Comparison of ENCODE assay signal across 1 cellular context in the genomic region with DNA sequence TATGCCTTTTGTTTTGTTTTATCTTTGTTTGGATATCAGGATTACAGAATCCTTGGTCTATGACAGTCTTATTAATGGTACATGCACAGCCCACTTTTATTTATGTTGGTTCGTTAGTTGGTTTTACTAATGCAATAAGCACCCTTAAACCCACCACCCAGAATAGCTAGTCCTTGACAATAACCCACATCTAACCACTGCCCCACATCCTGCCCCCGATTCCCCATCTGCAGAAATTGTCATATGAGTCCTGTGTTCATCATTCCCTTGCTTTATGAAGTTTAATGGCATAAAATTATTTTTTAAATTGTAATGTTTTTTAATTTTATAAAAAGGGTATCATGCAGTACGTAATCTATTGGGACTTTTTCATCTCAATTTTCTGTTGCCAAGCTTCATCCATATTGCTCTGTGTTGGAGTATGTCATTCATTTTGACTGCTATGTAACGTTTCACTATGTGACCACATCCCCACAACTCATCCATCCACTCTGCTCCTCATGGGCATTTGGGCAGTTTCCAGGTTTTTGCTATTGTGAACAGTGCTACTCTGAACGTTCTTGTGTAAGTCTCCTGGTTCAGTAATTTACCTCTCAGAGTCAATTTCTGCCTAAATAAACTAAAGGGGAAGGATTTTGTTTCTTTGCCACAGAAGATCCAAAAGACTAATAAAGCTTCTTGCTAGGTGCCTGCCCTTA.
TF ChIP-seq lines count a peak whose summit lies in the region.

No MANE protein-coding gene starts in this region.

TF ChIP-seq in IMR-90, 13 proteins besides CTCF, POLR2A, EP300 and RAD21 (continued from another document):
- TF ChIP-seq, protein P1, sequence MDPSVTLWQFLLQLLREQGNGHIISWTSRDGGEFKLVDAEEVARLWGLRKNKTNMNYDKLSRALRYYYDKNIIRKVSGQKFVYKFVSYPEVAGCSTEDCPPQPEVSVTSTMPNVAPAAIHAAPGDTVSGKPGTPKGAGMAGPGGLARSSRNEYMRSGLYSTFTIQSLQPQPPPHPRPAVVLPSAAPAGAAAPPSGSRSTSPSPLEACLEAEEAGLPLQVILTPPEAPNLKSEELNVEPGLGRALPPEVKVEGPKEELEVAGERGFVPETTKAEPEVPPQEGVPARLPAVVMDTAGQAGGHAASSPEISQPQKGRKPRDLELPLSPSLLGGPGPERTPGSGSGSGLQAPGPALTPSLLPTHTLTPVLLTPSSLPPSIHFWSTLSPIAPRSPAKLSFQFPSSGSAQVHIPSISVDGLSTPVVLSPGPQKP (IDR thresholded peaks at IDR 0.05; ENCODE audit: borderline replicate concordance, low read depth, low read length), result no peak
- TF ChIP-seq CHD1 (IDR thresholded peaks at IDR 0.05; ENCODE audit: low read depth, low read length) (no peak), RCOR1 (IDR thresholded peaks at IDR 0.05; ENCODE audit: insufficient replicate concordance, low read length) (no peak), FOS (IDR thresholded peaks at IDR 0.05; ENCODE audit: low read depth, low read length) (no peak), MAZ (IDR thresholded peaks at IDR 0.05; ENCODE audit: borderline replicate concordance, low read depth, low read length) (no peak), MXI1 (IDR thresholded peaks at IDR 0.05; ENCODE audit: borderline replicate concordance, low read depth, low read length) (no peak), MAFK (IDR thresholded peaks at IDR 0.05; ENCODE audit: low read depth, low read length) (no peak), RFX5 (IDR thresholded peaks at IDR 0.05; ENCODE audit: low read depth, low read length) (no peak), NFE2L2 (IDR thresholded peaks at IDR 0.05; ENCODE audit: low read depth, low read length) (no peak), BHLHE40 (IDR thresholded peaks at IDR 0.05; ENCODE audit: low read depth, low read length) (no peak)
- TF ChIP-seq, protein P2, sequence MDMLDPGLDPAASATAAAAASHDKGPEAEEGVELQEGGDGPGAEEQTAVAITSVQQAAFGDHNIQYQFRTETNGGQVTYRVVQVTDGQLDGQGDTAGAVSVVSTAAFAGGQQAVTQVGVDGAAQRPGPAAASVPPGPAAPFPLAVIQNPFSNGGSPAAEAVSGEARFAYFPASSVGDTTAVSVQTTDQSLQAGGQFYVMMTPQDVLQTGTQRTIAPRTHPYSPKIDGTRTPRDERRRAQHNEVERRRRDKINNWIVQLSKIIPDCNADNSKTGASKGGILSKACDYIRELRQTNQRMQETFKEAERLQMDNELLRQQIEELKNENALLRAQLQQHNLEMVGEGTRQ (IDR thresholded peaks at IDR 0.05; ENCODE audit: low read depth, low read length), result no peak
